ENCODE assay signal across 35 cellular contexts in genomic region chr7:130674456-130674855, GRCh38. TPM values are rescaled to one million over a fixed set of nuclear protein-coding genes. Genes with fewer than 3 reads are reported as not detected.
"Had no signal": no experiment of that assay in that cellular context is flagged by ENCODE, and none has a peak within 500 bp of the region (broad histone marks: within the 10 kb centered on the region; RNA-seq: fewer than 3 reads in every experiment).

No MANE protein-coding gene starts in this region.

- H3K9ac ChIP-seq: neural progenitor cell, parathyroid adenoma had no signal

- H3K4me3 ChIP-seq: neural progenitor cell, ovary, psoas muscle, skin epidermis, smooth muscle cell, spleen, suprapubic skin, testis, tibial artery, transverse colon, upper lobe of right lung, uterus had no signal

- H3K79me2 ChIP-seq: parathyroid adenoma had no signal

- H3K9me3 ChIP-seq: ovary, psoas muscle, spleen, suprapubic skin, testis, tibial artery, transverse colon, upper lobe of right lung, uterus had no signal

- ATAC-seq: naive thymus-derived CD4-positive, alpha-beta T cell; natural killer cell; psoas muscle; right cardiac atrium; sciatic nerve; stimulated activated memory B cell treated with anti-CD40 and anti-IgM and Interleukin-4, amounts not matched to agents 10 μg/mL and 1 μg/mL and 100 μg/mL, for 72 hours; stimulated activated naive CD8-positive, alpha-beta T cell treated with anti-CD3 and anti-CD28 coated beads, Interleukin-15, amount 100 ng/mL, for 72 hours; stimulated activated naive CD8-positive, alpha-beta T cell treated with anti-CD3 and anti-CD28 coated beads, Interleukin-15, Interleukin-2, amounts not matched to agents 100 U/mL and 50 U/mL, for 24 hours; upper lobe of right lung had no signal

- H3K27me3 ChIP-seq: ovary, spleen, suprapubic skin, testis, tibial artery, transverse colon, upper lobe of right lung, uterus had no signal

- H2AFZ ChIP-seq: neural progenitor cell, parathyroid adenoma had no signal

- H3K4me1 ChIP-seq: testis, uterus had no signal

- H3K4me2 ChIP-seq: neural progenitor cell, smooth muscle cell had no signal

- H3K36me3 ChIP-seq: neural progenitor cell, ovary, spleen, suprapubic skin, tibial artery, transverse colon, upper lobe of right lung, uterus had no signal

- DNase-seq: naive thymus-derived CD4-positive, alpha-beta T cell; natural killer cell; occipital lobe; ovary; posterior cingulate gyrus; psoas muscle; right cardiac atrium; spleen; stimulated activated CD4-positive, alpha-beta T cell treated with anti-CD3 and anti-CD28 coated beads, Interleukin-12 subunit alpha, Interleukin-12 subunit beta, amount 100 ng/mL, for 4 hours; stimulated activated CD4-positive, alpha-beta T cell treated with anti-CD3 and anti-CD28 coated beads, Interleukin-1b, Interleukin-23, amount 100 ng/mL, for 48 hours; stimulated activated CD4-positive, alpha-beta T cell treated with anti-CD3 and anti-CD28 coated beads, Interleukin-4, amount 100 ng/mL, for 1 hour; stimulated activated CD4-positive, alpha-beta T cell treated with anti-CD3 and anti-CD28 coated beads, Interleukin-4, amount 100 ng/mL, for 4 hours; stimulated activated CD8-positive, alpha-beta memory T cell treated with anti-CD3 and anti-CD28 coated beads, Interleukin-4, amount 100 ng/mL, for 48 hours; stimulated activated naive CD4-positive, alpha-beta T cell; stimulated activated naive CD8-positive, alpha-beta T cell treated with anti-CD3 and anti-CD28 coated beads, Interleukin-15, amount 100 ng/mL, for 72 hours; stimulated activated naive CD8-positive, alpha-beta T cell treated with anti-CD3 and anti-CD28 coated beads, Interleukin-15, Interleukin-2, amounts not matched to agents 100 U/mL and 50 U/mL, for 24 hours; substantia nigra; testis; tibial artery; transverse colon; upper lobe of right lung; uterus had no signal

- H3K27ac ChIP-seq: neural progenitor cell, ovary, parathyroid adenoma, psoas muscle, skin epidermis, spleen, suprapubic skin, testis, tibial artery, transverse colon, upper lobe of right lung, uterus had no signal

RNA-seq across cellular contexts. Expression of gene TSGA13, which starts 11.9 kb away (rescaled TPM):
- total RNA-seq: naive thymus-derived CD4-positive, alpha-beta T cell; natural killer cell; osteoblast; ovary; progenitor cell of endocrine pancreas; psoas muscle; renal cortical epithelial cell; right cardiac atrium; sciatic nerve; smooth muscle cell; spleen; suprapubic skin; transverse colon; upper lobe of right lung; urinary bladder had no signal
- polyA plus RNA-seq: naive thymus-derived CD4-positive, alpha-beta T cell; neural cell; ovary; psoas muscle; right cardiac atrium; smooth muscle cell; spleen; thymus; urinary bladder had no signal

RNA-seq across cellular contexts. Expression of gene KLF14, which starts 59.6 kb away (rescaled TPM):
- total RNA-seq: natural killer cell, occipital lobe, osteoblast, smooth muscle cell, upper lobe of right lung had no signal
- polyA plus RNA-seq: naive thymus-derived CD4-positive, alpha-beta T cell; neural cell; smooth muscle cell had no signal
